In genomic region chr3:195774917-195775316, GRCh38 we compare ENCODE assay signal across 8 cellular contexts. TPM values are rescaled to one million over a fixed set of nuclear protein-coding genes. Genes with fewer than 3 reads are reported as not detected.
DNase-seq lines count a peak whose midpoint lies in the region; ATAC-seq, FAIRE-seq and TF ChIP-seq lines count a peak whose summit lies in the region.

No MANE protein-coding gene starts in this region.

- no peaks in the 10 kb centered on the region for H3K36me3 ChIP-seq in body of pancreas (replicated peaks in 1 of 2; ENCODE audit: insufficient read depth in 1 of 2, low read depth in 2 of 2)
- no peaks in the 10 kb centered on the region for H3K36me3 ChIP-seq in HepG2 (replicated peaks in 1 of 2; ENCODE audit: control insufficient read depth in 1 of 2, insufficient read depth in 2 of 2, low read length in 2 of 2)

- FAIRE-seq in HepG2 (lab: Jason Lieb, UNC), result no peak

- BruUV-seq in HepG2 (replicated peaks; lab: Mats Ljungman, UMichigan), result no TSS peak

- H3K4me1 ChIP-seq in body of pancreas (no peaks in the 10 kb centered on the region), HepG2 (ENCODE audit: insufficient read depth, low read length) (no peaks in the 10 kb centered on the region)

- no peak overlapping the region for H2AFZ ChIP-seq in HepG2 (ENCODE audit: low read length)

- CTCF ChIA-PET in HepG2 (lab: Yijun Ruan, JAX; ENCODE audit: low intra/inter-chr PET ratio, low total read pairs), result interaction anchor here (1.2 to 1.3 kb wide), 2 partner anchors 76 to 121 kb away, joined by 3 to 5 read pairs; no protein-coding TSS in a partner anchor

- peak; percentile 43 to 56 for DNase-seq in activated CD4-positive, alpha-beta T cell treated with anti-CD3 and anti-CD28 coated beads, Interleukin-2, amount 50 U/mL, for 48 hours
- no peak for DNase-seq in activated CD4-positive, alpha-beta T cell treated with anti-CD3 and anti-CD28 coated beads for 1 hour
- peak; percentile 31 for DNase-seq in NCI-H1694 (lab: John Stamatoyannopoulos, UW)
- DNase-seq in body of pancreas, result peak in 3 of 4 donors; percentile 51 to 63 (median 53)
- DNase-seq in HepG2 (ENCODE audit: low spot score), result peak; percentile 16
- no peak for DNase-seq in NCI-H1417 treated with DMSO at 0.1 percent for 48 hours (lab: John Stamatoyannopoulos, UW)
- no peak for DNase-seq in activated effector memory CD4-positive, alpha-beta T cell treated with anti-CD3 and anti-CD28 coated beads, Interleukin-2, amount 50 U/mL, for 16 hours

- H3K27ac ChIP-seq in body of pancreas (no peak overlapping the region), HepG2 (ENCODE audit: extremely low read length, insufficient read depth, low read length) (no peak overlapping the region)

- TF ChIP-seq POLR2A in body of pancreas (IDR thresholded peaks at IDR 0.05), result no peak
- TF ChIP-seq POLR2A in HepG2 (IDR thresholded peaks at IDR 0.05; ENCODE audit: insufficient read depth in 1 of 2, low read depth in 2 of 2, low read length in 2 of 2), result no peak

- POLR2A ChIA-PET in HepG2 (lab: Yijun Ruan, JAX), result no interaction called here

- H3K4me2 ChIP-seq in HepG2 (ENCODE audit: low read depth, low read length), result no peak overlapping the region

- H3K9me3 ChIP-seq in body of pancreas, result no peaks in the 10 kb centered on the region
- H3K9me3 ChIP-seq in HepG2 (ENCODE audit: low read length), result no peaks in the 10 kb centered on the region

- TF ChIP-seq CTCF in body of pancreas (IDR thresholded peaks at IDR 0.05), result peak in 5 of 7 experiments; percentile 27 to 51 (median 37)
- peak; percentile 73 for TF ChIP-seq CTCF in HepG2 (CRISPR knock-in tag; IDR thresholded peaks at IDR 0.05)

- TF ChIP-seq EP300 in HepG2 (IDR thresholded peaks at IDR 0.05; ENCODE audit: low read depth in 2 of 2, low read length in 2 of 2) (no peak), HepG2 (CRISPR knock-in tag; IDR thresholded peaks at IDR 0.05; ENCODE audit: borderline replicate concordance) (no peak)

- intact Hi-C loops in body of pancreas (cut with DNase I) (no loop called here), HepG2 (cut with micrococcal nuclease; ENCODE audit: unreplicated experiment) (no loop called here)

- no peaks in the 10 kb centered on the region for H3K79me2 ChIP-seq in HepG2 (ENCODE audit: insufficient read depth, low read length)

- peak; percentile 58 for TF ChIP-seq RAD21 in HepG2 (CRISPR knock-in tag; IDR thresholded peaks at IDR 0.05)

- H4K20me1 ChIP-seq in HepG2 (ENCODE audit: insufficient read depth, low read length), result no peaks in the 10 kb centered on the region

- no peak overlapping the region for H3K9ac ChIP-seq in HepG2 (ENCODE audit: insufficient read depth, low read depth, low read length)

- no peaks in the 10 kb centered on the region for H3K27me3 ChIP-seq in body of pancreas
- H3K27me3 ChIP-seq in HepG2 (ENCODE audit: control insufficient read depth in 1 of 2, insufficient read depth in 2 of 2, low read length in 2 of 2), result peaks cover 1 to 15% of the 10 kb centered on the region in 2 experiments; a peak in 3 of 5 replicates

- WGBS in body of pancreas, 2 donors, result 21 to 29% methylated on average over 13 of the region's 13 CpGs
- 13% methylated on average over 10 of the region's 13 CpGs for WGBS in HepG2 (ENCODE audit: low lambda C conversion rate)

- in situ Hi-C loops in HepG2 (cut with HindIII; ENCODE audit: extremely low pct_ligation_motif_present, low pct_unique_long_range_greater_than_20kb), result no loop called here

- H3K4me3 ChIP-seq in body of pancreas, result no peak overlapping the region
- H3K4me3 ChIP-seq in HepG2 (replicated peaks in 1 of 3; ENCODE audit: insufficient read depth in 1 of 3, low read depth in 2 of 3, low read length in 3 of 3), result no peak overlapping the region

- ATAC-seq in body of pancreas, result peak; percentile 38
- ATAC-seq in HepG2, result peak; percentile 86
- ATAC-seq in GM18907 (IDR thresholded peaks at IDR 0.05; ENCODE audit: unreplicated experiment), result no peak

TF ChIP-seq in HepG2, 621 proteins besides CTCF, POLR2A, EP300 and RAD21:
- no peak for TF ChIP-seq ZBTB20 (CRISPR knock-in tag; IDR thresholded peaks at IDR 0.05; ENCODE audit: borderline replicate concordance, low read depth)
- TF ChIP-seq ZNF792 (CRISPR knock-in tag; IDR thresholded peaks at IDR 0.05), result no peak
- TF ChIP-seq ZBTB7A (CRISPR knock-in tag; IDR thresholded peaks at IDR 0.05), result no peak
- peak; percentile 39; the same call in 1 of the 2 replicates for TF ChIP-seq SMC3 (IDR thresholded peaks at IDR 0.05; ENCODE audit: low read length)
- TF ChIP-seq PBX2 (CRISPR knock-in tag; IDR thresholded peaks at IDR 0.05), result no peak
- TF ChIP-seq SCMH1 (CRISPR knock-in tag; IDR thresholded peaks at IDR 0.05; ENCODE audit: borderline replicate concordance), result no peak
- peak; percentile 65 for TF ChIP-seq STAG1 (CRISPR knock-in tag; IDR thresholded peaks at IDR 0.05)
TF ChIP-seq in HepG2: peak in this region for 2.

RNA-seq across cellular contexts. Expression of gene MUC4, which starts 36.8 kb away (rescaled TPM):
- total RNA-seq in body of pancreas (not detected), HepG2 (2016; rRNA removed; fragmentation: Illumina TruSeq; extraction: Trizol) (not detected in 2 replicates)
- not detected in 2 replicates for total RNA-seq in HepG2 (2016; cell fraction: cytosol; rRNA removed; fragmentation: Illumina TruSeq; extraction: Trizol; ENCODE audit: low read depth)
- total RNA-seq in HepG2 (2016; cell fraction: insoluble cytoplasmic fraction; rRNA removed; fragmentation: Illumina TruSeq; extraction: Trizol), result not detected in 2 replicates
- not detected in 2 replicates for total RNA-seq in HepG2 (2016; cell fraction: membrane; rRNA removed; fragmentation: Illumina TruSeq; extraction: Trizol)
- not detected in 2 replicates for total RNA-seq in HepG2 (2016; cell fraction: nucleus; rRNA removed; fragmentation: Illumina TruSeq; extraction: Trizol)
- polyA plus RNA-seq in HepG2 (2011; rRNA removed), result 0.03 TPM in 1 of 2 replicates, not detected in the other
- 0.01 TPM in 1 of 2 replicates, not detected in the other for polyA plus RNA-seq in HepG2 (2011; cell fraction: cytosol; rRNA removed)
- polyA plus RNA-seq in HepG2 (2011; cell fraction: nucleus; rRNA removed), result 0.10 and 0.42 TPM in 2 replicates
- not detected in 2 replicates for polyA plus RNA-seq in HepG2 (2012)
- polyA plus RNA-seq in HepG2 (2016; cell fraction: cytosol; fragmentation: Illumina TruSeq; extraction: Trizol; ENCODE audit: low read depth), result not detected in 2 replicates
- polyA plus RNA-seq in HepG2 (2016; cell fraction: insoluble cytoplasmic fraction; fragmentation: Illumina TruSeq; extraction: Trizol; ENCODE audit: low read depth), result not detected in 2 replicates
- polyA plus RNA-seq in HepG2 (2016; cell fraction: membrane; fragmentation: Illumina TruSeq; extraction: Trizol; ENCODE audit: low read depth), result not detected in 2 replicates
- not detected in 2 replicates for polyA plus RNA-seq in HepG2 (2016; cell fraction: nucleus; fragmentation: Illumina TruSeq; extraction: Trizol; ENCODE audit: insufficient read depth, low read depth)
- 0.40 TPM in 1 of 2 replicates, not detected in the other for polyA minus RNA-seq in HepG2 (2011; rRNA and poly(A)+ RNA removed; ENCODE audit: low replicate concordance)
- not detected in 2 replicates for polyA minus RNA-seq in HepG2 (2011; cell fraction: cytosol; rRNA and poly(A)+ RNA removed)
- under 0.01 TPM in 1 of 2 replicates, not detected in the other for polyA minus RNA-seq in HepG2 (2011; cell fraction: nucleus; rRNA and poly(A)+ RNA removed)

RNA-seq across cellular contexts. Expression of gene MUC20, which starts 54.1 kb away (rescaled TPM):
- total RNA-seq in body of pancreas (10 to 100 TPM; 11.2 to 21.8 TPM), HepG2 (2016; rRNA removed; fragmentation: Illumina TruSeq; extraction: Trizol) (0.24 TPM in 1 of 2 replicates, not detected in the other)
- not detected in 2 replicates for total RNA-seq in HepG2 (2016; cell fraction: cytosol; rRNA removed; fragmentation: Illumina TruSeq; extraction: Trizol; ENCODE audit: low read depth)
- 0.09 TPM in 1 of 2 replicates, not detected in the other for total RNA-seq in HepG2 (2016; cell fraction: insoluble cytoplasmic fraction; rRNA removed; fragmentation: Illumina TruSeq; extraction: Trizol)
- not detected in 2 replicates for total RNA-seq in HepG2 (2016; cell fraction: membrane; rRNA removed; fragmentation: Illumina TruSeq; extraction: Trizol)
- 0.34 TPM in 1 of 2 replicates, not detected in the other for total RNA-seq in HepG2 (2016; cell fraction: nucleus; rRNA removed; fragmentation: Illumina TruSeq; extraction: Trizol)
- 0.83 and 1.2 TPM in 2 replicates for polyA plus RNA-seq in HepG2 (2011; rRNA removed)
- 0.35 and 0.39 TPM in 2 replicates for polyA plus RNA-seq in HepG2 (2011; cell fraction: cytosol; rRNA removed)
- polyA plus RNA-seq in HepG2 (2011; cell fraction: nucleus; rRNA removed), result 4.6 and 6.0 TPM in 2 replicates
- polyA plus RNA-seq in HepG2 (2012), result 1.5 and 1.9 TPM in 2 replicates
- polyA plus RNA-seq in HepG2 (2016; cell fraction: cytosol; fragmentation: Illumina TruSeq; extraction: Trizol; ENCODE audit: low read depth), result 0.11 TPM in 1 of 2 replicates, not detected in the other
- 0.23 TPM in 1 of 2 replicates, not detected in the other for polyA plus RNA-seq in HepG2 (2016; cell fraction: insoluble cytoplasmic fraction; fragmentation: Illumina TruSeq; extraction: Trizol; ENCODE audit: low read depth)
- 0.16 and 0.24 TPM in 2 replicates for polyA plus RNA-seq in HepG2 (2016; cell fraction: membrane; fragmentation: Illumina TruSeq; extraction: Trizol; ENCODE audit: low read depth)
- polyA plus RNA-seq in HepG2 (2016; cell fraction: nucleus; fragmentation: Illumina TruSeq; extraction: Trizol; ENCODE audit: insufficient read depth, low read depth), result 0.79 and 1.7 TPM in 2 replicates
- 0.23 and 0.48 TPM in 2 replicates for polyA minus RNA-seq in HepG2 (2011; rRNA and poly(A)+ RNA removed; ENCODE audit: low replicate concordance)
- not detected in 2 replicates for polyA minus RNA-seq in HepG2 (2011; cell fraction: cytosol; rRNA and poly(A)+ RNA removed)
- polyA minus RNA-seq in HepG2 (2011; cell fraction: nucleus; rRNA and poly(A)+ RNA removed), result 1.2 TPM in 1 of 2 replicates, not detected in the other

Comparison
In these comparisons a context has a peak if more than half of its experiments do, and no peak if none do; other contexts are left out.
1. DNase-seq: peak in activated CD4-positive, alpha-beta T cell treated with anti-CD3 and anti-CD28 coated beads, Interleukin-2, amount 50 U/mL, for 48 hours (2 of 2), NCI-H1694 (single experiment), body of pancreas (3 of 4) and HepG2 (single experiment); none in activated CD4-positive, alpha-beta T cell treated with anti-CD3 and anti-CD28 coated beads for 1 hour (single experiment), NCI-H1417 treated with DMSO at 0.1 percent for 48 hours (single experiment) and activated effector memory CD4-positive, alpha-beta T cell treated with anti-CD3 and anti-CD28 coated beads, Interleukin-2, amount 50 U/mL, for 16 hours (single experiment).
2. RNA of gene MUC20, which starts 54.1 kb away (total RNA-seq): 11.2 to 21.8 TPM in body of pancreas; 0.09 to 0.34 TPM in HepG2; every median in the first group is over 4 times any median in the second.